Comparison of ENCODE assay signal across 33 cellular contexts in genomic region chr1:109045595-109045994, GRCh38.
"Had no signal": no experiment of that assay in that cellular context is flagged by ENCODE, and none has a peak within 500 bp of the region (broad histone marks: within the 10 kb centered on the region; RNA-seq: fewer than 3 reads in every experiment).

No MANE protein-coding gene starts in this region.

- DNase-seq: Karpas-422, Kasumi-1, MG63, MM.1S, NCI-H1048, NCI-H1092, NCI-H1092 treated with DMSO at 0.1 percent for 48 hours, NCI-H1105, NCI-H1105 treated with DMSO at 0.1 percent for 48 hours, NCI-H1417, NCI-H1417 treated with DMSO at 0.1 percent for 48 hours, NCI-H1436, NCI-H1436 treated with DMSO at 0.1 percent for 48 hours, NCI-H146, NCI-H1694, NCI-H1694 treated with DMSO at 0.1 percent for 48 hours, NCI-H187, NCI-H187 treated with DMSO at 0.1 percent for 48 hours, NCI-H1930, NCI-H2029, NCI-H2029 treated with DMSO at 0.1 percent for 48 hours, NCI-H2081, NCI-H2081 treated with DMSO at 0.1 percent for 48 hours, NCI-H2107, NCI-H2171, NCI-H2171 treated with DMSO at 0.1 percent for 48 hours, NCI-H2227 treated with DMSO at 0.1 percent for 48 hours, NCI-H226, NCI-H345, NCI-H446, NCI-H446 treated with DMSO at 0.1 percent for 48 hours, NCI-H510A, NCI-H510A treated with DMSO at 0.1 percent for 48 hours had no signal

- H3K27me3 ChIP-seq: MG63 had no signal

- H3K4me3 ChIP-seq: MG63 had no signal

- H3K9me3 ChIP-seq: MG63 had no signal

- H3K36me3 ChIP-seq: MG63 had no signal
